Comparison of ENCODE assay signal across 16 cellular contexts in the genomic region with DNA sequence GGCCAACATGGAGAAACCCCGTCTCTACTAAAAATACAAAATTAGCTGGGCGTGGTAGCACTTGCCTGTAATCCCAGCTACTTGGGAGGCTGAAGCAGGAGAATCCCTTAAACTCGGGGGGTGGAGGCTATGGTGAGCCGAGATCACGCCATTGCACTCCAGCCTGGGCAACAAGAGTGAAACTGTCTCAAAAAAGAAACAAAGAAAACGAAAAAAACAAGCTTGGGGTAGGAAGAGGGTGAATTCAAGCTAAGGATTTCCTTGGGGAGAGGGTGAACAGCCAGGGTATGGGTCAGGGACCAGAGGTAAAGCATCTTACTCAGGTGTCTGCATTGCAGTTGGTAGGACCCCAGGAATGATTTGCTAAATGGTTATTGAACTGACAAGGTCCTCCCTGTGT. TPM values are rescaled to one million over a fixed set of nuclear protein-coding genes. Genes with fewer than 3 reads are reported as not detected.
"Had no signal": no experiment of that assay in that cellular context is flagged by ENCODE, and none has a peak within 500 bp of the region (broad histone marks: within the 10 kb centered on the region; RNA-seq: fewer than 3 reads in every experiment).

No MANE protein-coding gene starts in this region.

RNA-seq across cellular contexts. Expression of a gene that starts 21.5 kb away (rescaled TPM):
- total RNA-seq: upper lobe of right lung, urinary bladder, vagina had no signal

RNA-seq across cellular contexts. Expression of a gene that starts 35.5 kb away (rescaled TPM):
- total RNA-seq: stomach, subcutaneous adipose tissue, suprapubic skin, temporal lobe, testis, thoracic aorta, thyroid gland, tibial nerve, transverse colon, upper lobe of left lung, upper lobe of right lung, ureter, urinary bladder, uterus, vagina had no signal
- polyA plus RNA-seq: stomach, thymus, urinary bladder had no signal
